Comparison of ENCODE assay signal across 13 cellular contexts in genomic region chr20:6680854-6681253, GRCh38.
DNase-seq lines count a peak whose midpoint lies in the region; ATAC-seq and TF ChIP-seq lines count a peak whose summit lies in the region.
"Had no signal": no experiment of that assay in that cellular context is flagged by ENCODE, and none has a peak within 500 bp of the region (broad histone marks: within the 10 kb centered on the region; RNA-seq: fewer than 3 reads in every experiment).

No MANE protein-coding gene starts in this region.

- no peak for TF ChIP-seq CTCF in mucosa of descending colon (IDR thresholded peaks at IDR 0.05)
- TF ChIP-seq CTCF in coronary artery (IDR thresholded peaks at IDR 0.05): no peak

- H3K9ac ChIP-seq in endocrine pancreas (ENCODE audit: control insufficient read depth, insufficient read depth, low read length): no peak overlapping the region

- no peaks in the 10 kb centered on the region for H3K27me3 ChIP-seq in endocrine pancreas (ENCODE audit: control insufficient read depth, insufficient read depth, low read length)

- H3K4me1 ChIP-seq in endocrine pancreas (ENCODE audit: control insufficient read depth, insufficient read depth, low read length) (peaks cover 8% of the 10 kb centered on the region), mucosa of descending colon (ENCODE audit: low read depth) (no peaks in the 10 kb centered on the region)
- H3K4me1 ChIP-seq: HAP-1 had no signal

- H3K9me3 ChIP-seq in endocrine pancreas (ENCODE audit: control insufficient read depth, low read length): no peaks in the 10 kb centered on the region
- H3K9me3 ChIP-seq in mucosa of descending colon: no peaks in the 10 kb centered on the region
- H3K9me3 ChIP-seq: HAP-1 had no signal

- no peak overlapping the region for H3K27ac ChIP-seq in coronary artery

- H3K4me3 ChIP-seq in endocrine pancreas (ENCODE audit: control insufficient read depth, insufficient read depth, low read length) (peak overlapping the region; percentile 15), mucosa of descending colon (no peak overlapping the region), coronary artery (no peak overlapping the region)
- H3K4me3 ChIP-seq: HAP-1 had no signal

- DNase-seq in NCI-H1417 (lab: John Stamatoyannopoulos, UW) (peak in 2 of 3 experiments; percentile 72 to 90), NCI-H69 (lab: John Stamatoyannopoulos, UW) (peak; percentile 84), mucosa of descending colon (no peak), NCI-H524 treated with DMSO at 0.1 percent for 48 hours (lab: John Stamatoyannopoulos, UW) (no peak), coronary artery (ENCODE audit: low spot score) (no peak), HK-2 (ENCODE audit: unreplicated experiment) (no peak)
- DNase-seq: CD8-positive, alpha-beta T cell; COR-L47; DMS153; DMS79 treated with DMSO at 0.1 percent for 48 hours; EL had no signal

- intact Hi-C loops in mucosa of descending colon (cut with DNase I, micrococcal nuclease): no loop called here

- no peaks in the 10 kb centered on the region for H3K36me3 ChIP-seq in endocrine pancreas (ENCODE audit: control insufficient read depth, insufficient read depth, low read length)
- H3K36me3 ChIP-seq in mucosa of descending colon (ENCODE audit: low read depth): no peaks in the 10 kb centered on the region
- H3K36me3 ChIP-seq: HAP-1 had no signal

- peak; percentile 56 for ATAC-seq in mucosa of descending colon
- ATAC-seq: CD8-positive, alpha-beta T cell had no signal

Comparison
In these comparisons a context has a peak if more than half of its experiments do, and no peak if none do; other contexts are left out.
1. DNase-seq: peak in NCI-H1417 (2 of 3) and NCI-H69 (single experiment); none in mucosa of descending colon (0 of 3), NCI-H524 treated with DMSO at 0.1 percent for 48 hours (single experiment), coronary artery (single experiment) and HK-2 (single experiment).